11 cellular contexts compared by ENCODE assay signal in genomic region chr3:72549819-72550581, GRCh38.
A peak's percentile ranks its signal among the peaks of the same experiment; 100 is the strongest.
DNase-seq lines count a peak whose midpoint lies in the region; ATAC-seq, FAIRE-seq and TF ChIP-seq lines count a peak whose summit lies in the region.
"Had no signal": no experiment of that assay in that cellular context is flagged by ENCODE, and none has a peak within 500 bp of the region (broad histone marks: within the 10 kb centered on the region; RNA-seq: fewer than 3 reads in every experiment).

No MANE protein-coding gene starts in this region.

- H3K9ac ChIP-seq in H1 (replicated peaks in 1 of 4; ENCODE audit: extremely low read depth in 1 of 4, low read depth in 3 of 4, low read length in 3 of 4): no peak overlapping the region

- no peak overlapping the region for H3K4ac ChIP-seq in H1 (replicated peaks; ENCODE audit: insufficient read length, low read depth, low read length)

- POLR2A ChIA-PET in H1 (lab: Charles Lee; ENCODE audit: partially characterized antibody): no interaction called here

- no peak for TF ChIP-seq EP300 in H1 (IDR thresholded peaks at IDR 0.05; ENCODE audit: borderline replicate concordance in 1 of 2, low read depth in 2 of 2, low read length in 2 of 2)

- H4K20me1 ChIP-seq in H1 (replicated peaks in 1 of 2; ENCODE audit: control insufficient read depth in 1 of 2, insufficient read depth in 2 of 2, low read length in 2 of 2): no peaks in the 10 kb centered on the region

- CTCF ChIA-PET in H1 (lab: Charles Lee; ENCODE audit: partially characterized antibody): interaction anchor here (1.4 kb wide), 1 partner anchor 18 kb away, joined by 5 read pairs; no protein-coding TSS in a partner anchor

- H3K4me2 ChIP-seq in H1 (ENCODE audit: insufficient read depth in 1 of 2, low read depth in 2 of 2, low read length in 2 of 2): no peak overlapping the region

- peak; percentile 64 for DNase-seq in activated CD8-positive, alpha-beta memory T cell treated with anti-CD3 and anti-CD28 coated beads for 24 hours
- no peak for DNase-seq in activated CD8-positive, alpha-beta memory T cell treated with anti-CD3 and anti-CD28 coated beads, Interleukin-2, amount 50 U/mL, for 4 hours
- no peak for DNase-seq in Peyer's patch
- no peak for DNase-seq in H1 (ENCODE audit: low read depth in 1 of 2, low spot score in 2 of 2)
- DNase-seq in chondrocyte (ENCODE audit: low spot score): no peak
- no peak for DNase-seq in frontal cortex (ENCODE audit: low spot score in 2 of 2)
- DNase-seq: heart left ventricle, pancreas, SW 1271 had no signal

- H3K27ac ChIP-seq in Peyer's patch (no peak overlapping the region), H1 (ENCODE audit: low read depth, low read length) (no peak overlapping the region)
- H3K27ac ChIP-seq: heart left ventricle, pancreas had no signal

- FAIRE-seq in H1 (lab: Jason Lieb, UNC) (no peak), frontal cortex (lab: Jason Lieb, UNC) (no peak)
- FAIRE-seq: pancreas had no signal

- H3K56ac ChIP-seq in H1 (replicated peaks; ENCODE audit: insufficient read length, low read depth, low read length): no peak overlapping the region

- H3K4me1 Mint-ChIP-seq in stimulated activated naive CD8-positive, alpha-beta T cell treated with anti-CD3 and anti-CD28 coated beads, Interleukin-15, Interleukin-2, amounts not matched to agents 100 ng/mL and 50 ng/mL, for 24 hours (ENCODE audit: low read depth): peaks cover 19% of the 10 kb centered on the region
- no peaks in the 10 kb centered on the region for H3K4me1 Mint-ChIP-seq in chondrocyte (ENCODE audit: low read depth)

- no peak for ATAC-seq in GM21529 (IDR thresholded peaks at IDR 0.05; ENCODE audit: unreplicated experiment)
- ATAC-seq: heart left ventricle had no signal

- H2AFZ ChIP-seq in H1 (ENCODE audit: low read length): no peak overlapping the region

- no peak overlapping the region for H4K91ac ChIP-seq in H1 (replicated peaks; ENCODE audit: insufficient read length, low read length)

- no peak overlapping the region for H3K14ac ChIP-seq in H1 (ENCODE audit: insufficient read length)

- peak overlapping the region; percentile 82 for H3K27ac Mint-ChIP-seq in stimulated activated naive CD8-positive, alpha-beta T cell treated with anti-CD3 and anti-CD28 coated beads, Interleukin-15, Interleukin-2, amounts not matched to agents 100 ng/mL and 50 ng/mL, for 24 hours
- H3K27ac Mint-ChIP-seq in chondrocyte (ENCODE audit: unreplicated experiment): no peak overlapping the region

- no peak overlapping the region for H2AK5ac ChIP-seq in H1 (ENCODE audit: low read depth, low read length)

- H3K23me2 ChIP-seq in H1 (ENCODE audit: low read depth, low read length): no peaks in the 10 kb centered on the region; the same call in 1 of the 2 replicates

- no peak for TF ChIP-seq CTCF in Peyer's patch (IDR thresholded peaks at IDR 0.05)
- no peak for TF ChIP-seq CTCF in H1 (IDR thresholded peaks at IDR 0.05; ENCODE audit: control extremely low read depth in 1 of 3, insufficient read depth in 1 of 3, low read depth in 1 of 3, low read length in 3 of 3)
- no peak for TF ChIP-seq CTCF in chondrocyte (IDR thresholded peaks at IDR 0.05)

- peak overlapping the region; percentile 50; the same call in 1 of the 2 replicates for H2BK12ac ChIP-seq in H1 (ENCODE audit: low read depth, low read length)

- no peak overlapping the region for H2BK20ac ChIP-seq in H1 (ENCODE audit: low read length)

- no peaks in the 10 kb centered on the region for H3K9me3 Mint-ChIP-seq in stimulated activated naive CD8-positive, alpha-beta T cell treated with anti-CD3 and anti-CD28 coated beads, Interleukin-15, Interleukin-2, amounts not matched to agents 100 ng/mL and 50 ng/mL, for 24 hours
- no peaks in the 10 kb centered on the region for H3K9me3 Mint-ChIP-seq in chondrocyte (ENCODE audit: low read depth)

- H3K36me3 ChIP-seq in Peyer's patch: no peaks in the 10 kb centered on the region
- no peaks in the 10 kb centered on the region for H3K36me3 ChIP-seq in H1 (ENCODE audit: control insufficient read depth in 2 of 4, insufficient read depth in 4 of 4, low read length in 3 of 4)
- H3K36me3 ChIP-seq: heart left ventricle, pancreas had no signal

- H3K4me1 ChIP-seq in Peyer's patch (no peaks in the 10 kb centered on the region), H1 (replicated peaks in 1 of 4; ENCODE audit: control insufficient read depth in 3 of 4, insufficient read depth in 4 of 4, low read length in 3 of 4) (peaks cover 0 to 2% (median 0%) of the 10 kb centered on the region in 4 experiments; a peak in 1 of 7 replicates)
- H3K4me1 ChIP-seq: pancreas had no signal

- H3K27me3 ChIP-seq in Peyer's patch (no peaks in the 10 kb centered on the region), H1 (replicated peaks in 1 of 4; ENCODE audit: control insufficient read depth in 3 of 4, extremely low read depth in 1 of 4, insufficient read depth in 3 of 4, low read length in 3 of 4) (no peaks in the 10 kb centered on the region)
- H3K27me3 ChIP-seq: heart left ventricle, pancreas had no signal

- H2BK5ac ChIP-seq in H1 (ENCODE audit: low read depth, low read length): no peak overlapping the region

- H3K9me3 ChIP-seq in Peyer's patch: no peaks in the 10 kb centered on the region
- H3K9me3 ChIP-seq in H1 (ENCODE audit: insufficient read depth in 2 of 2, low read depth in 1 of 2, low read length in 1 of 2): no peaks in the 10 kb centered on the region
- H3K9me3 ChIP-seq: heart left ventricle, pancreas had no signal

- H3K79me1 ChIP-seq in H1 (ENCODE audit: low read depth, low read length): no peaks in the 10 kb centered on the region

- TF ChIP-seq POLR2A in Peyer's patch (IDR thresholded peaks at IDR 0.05) (no peak), H1 (IDR thresholded peaks at IDR 0.05; ENCODE audit: control extremely low read depth in 1 of 2, low read depth in 2 of 2, low read length in 2 of 2) (no peak)

- no peak overlapping the region for H4K8ac ChIP-seq in H1 (ENCODE audit: extremely low read depth, insufficient read depth, low read length)

- WGBS in H1 (ENCODE audit: extremely low coverage in 1 of 2, insufficient coverage in 1 of 2, insufficient read length in 1 of 2, insufficient replicate concordance in 2 of 2, low coverage in 1 of 2, low lambda C conversion rate in 2 of 2, missing lambda C conversion rate in 1 of 2), 2 experiments: 83% methylated on average over 10 of the region's 10 CpGs; no CpG with 5 or more reads in 1 of the 2 experiments

- H3K4me3 ChIP-seq in Peyer's patch: peak overlapping the region in 3 of 4 donors; percentile 7 to 24 (median 9)
- H3K4me3 ChIP-seq in H1 (ENCODE audit: extremely low read depth in 1 of 4, insufficient read depth in 2 of 4, low read depth in 3 of 4, low read length in 4 of 4): no peak overlapping the region
- H3K4me3 ChIP-seq: pancreas had no signal

- no peak overlapping the region for H2BK15ac ChIP-seq in H1 (ENCODE audit: low read length)

- no peak overlapping the region for H4K5ac ChIP-seq in H1 (ENCODE audit: insufficient read length, low read depth, low read length)

- peak overlapping the region; percentile 67 for H3K4me3 Mint-ChIP-seq in stimulated activated naive CD8-positive, alpha-beta T cell treated with anti-CD3 and anti-CD28 coated beads, Interleukin-15, Interleukin-2, amounts not matched to agents 100 ng/mL and 50 ng/mL, for 24 hours
- no peak overlapping the region for H3K4me3 Mint-ChIP-seq in chondrocyte (ENCODE audit: unreplicated experiment)

- no peak overlapping the region for H2BK120ac ChIP-seq in H1 (replicated peaks; ENCODE audit: low read depth, low read length)

- no peak for TF ChIP-seq RAD21 in H1 (IDR thresholded peaks at IDR 0.05 in 1 of 2, conservative IDR thresholded peaks at IDR 0.05 in 1 of 2; ENCODE audit: low read depth in 2 of 2, low read length in 2 of 2)

- H3K79me2 ChIP-seq in H1 (ENCODE audit: control insufficient read depth in 1 of 2, insufficient read depth in 2 of 2, low read length in 2 of 2): no peaks in the 10 kb centered on the region

- H3K18ac ChIP-seq in H1 (ENCODE audit: extremely low read depth, low read length): no peak overlapping the region

- no peaks in the 10 kb centered on the region for H3K27me3 Mint-ChIP-seq in stimulated activated naive CD8-positive, alpha-beta T cell treated with anti-CD3 and anti-CD28 coated beads, Interleukin-15, Interleukin-2, amounts not matched to agents 100 ng/mL and 50 ng/mL, for 24 hours
- H3K27me3 Mint-ChIP-seq in chondrocyte (ENCODE audit: low read depth): peaks cover 6% of the 10 kb centered on the region

- no peaks in the 10 kb centered on the region for H3K36me3 Mint-ChIP-seq in stimulated activated naive CD8-positive, alpha-beta T cell treated with anti-CD3 and anti-CD28 coated beads, Interleukin-15, Interleukin-2, amounts not matched to agents 100 ng/mL and 50 ng/mL, for 24 hours (ENCODE audit: low read depth)
- no peaks in the 10 kb centered on the region for H3K36me3 Mint-ChIP-seq in chondrocyte (ENCODE audit: low read depth)

- no peak overlapping the region for H3K23ac ChIP-seq in H1 (ENCODE audit: insufficient read length)

TF ChIP-seq in H1, 55 proteins besides CTCF, POLR2A, EP300 and RAD21:
- TF ChIP-seq ATF2 (IDR thresholded peaks at IDR 0.05; ENCODE audit: low read length): no peak
- TF ChIP-seq HDAC2 (IDR thresholded peaks at IDR 0.05; ENCODE audit: borderline replicate concordance in 1 of 2, low read depth in 2 of 2, low read length in 2 of 2): no peak
- no peak for TF ChIP-seq BRCA1 (IDR thresholded peaks at IDR 0.05; ENCODE audit: low read depth, low read length)
- TF ChIP-seq GABPA (IDR thresholded peaks at IDR 0.05; ENCODE audit: borderline replicate concordance, insufficient read depth, low read length): no peak
- TF ChIP-seq EGR1 (IDR thresholded peaks at IDR 0.05; ENCODE audit: borderline replicate concordance, low read depth, low read length): no peak
- no peak for TF ChIP-seq SIX5 (IDR thresholded peaks at IDR 0.05; ENCODE audit: low read depth, low read length)
- TF ChIP-seq KDM1A (IDR thresholded peaks at IDR 0.05; ENCODE audit: borderline replicate concordance, low read length): no peak

Comparison
In these comparisons a context has a peak if more than half of its experiments do, and no peak if none do; other contexts are left out.
1. H3K4me3 ChIP-seq: peak in Peyer's patch (3 of 4); none in H1 (0 of 4).